Comparison of ENCODE assay signal across 1 cellular context in the genomic region with DNA sequence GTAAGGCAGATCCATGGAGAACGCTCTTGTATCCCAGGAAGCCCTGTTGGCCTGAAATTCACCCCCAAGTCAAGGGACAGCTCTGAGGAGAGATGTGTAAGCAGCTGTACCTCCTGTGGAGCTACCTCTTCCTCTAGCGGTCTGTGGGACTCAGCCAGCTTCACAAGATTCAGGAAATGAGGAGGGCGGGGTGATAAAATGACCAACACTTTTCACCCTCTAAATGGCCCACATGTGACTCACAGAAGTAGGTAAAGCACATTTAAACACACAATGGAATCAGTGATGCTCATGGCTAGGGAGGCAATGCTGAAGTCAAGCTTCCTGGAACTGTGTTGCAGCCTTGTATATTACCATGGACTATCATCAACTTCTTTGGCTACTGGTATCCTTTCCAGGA.
TF ChIP-seq lines count a peak whose summit lies in the region.

A gene with protein sequence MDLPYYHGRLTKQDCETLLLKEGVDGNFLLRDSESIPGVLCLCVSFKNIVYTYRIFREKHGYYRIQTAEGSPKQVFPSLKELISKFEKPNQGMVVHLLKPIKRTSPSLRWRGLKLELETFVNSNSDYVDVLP (minus strand): TSS at position 135 of the 400 bp plus-strand sequence. CDS start 120 bp downstream, at position 15.

TF ChIP-seq in endothelial cell of umbilical vein, 7 proteins besides CTCF, POLR2A, EP300 and RAD21:
- TF ChIP-seq FOS (IDR thresholded peaks at IDR 0.05; ENCODE audit: borderline replicate concordance, insufficient read depth, low read length) (peak; percentile 20), GATA2 (IDR thresholded peaks at IDR 0.05; ENCODE audit: insufficient read depth, insufficient read length, low read depth, low read length) (no peak)
TF ChIP-seq in endothelial cell of umbilical vein: peak in this region for 1.
